8 cellular contexts compared by ENCODE assay signal in genomic region chr1:212030936-212031528, GRCh38. TPM values are rescaled to one million over a fixed set of nuclear protein-coding genes. Genes with fewer than 3 reads are reported as not detected.
DNase-seq lines count a peak whose midpoint lies in the region; ATAC-seq and TF ChIP-seq lines count a peak whose summit lies in the region.

No MANE protein-coding gene starts in this region.

- H3K4me1 ChIP-seq in DOHH2 (ENCODE audit: control insufficient read depth, low read length) = peaks cover 38% of the 10 kb centered on the region

- DNase-seq in M059J (ENCODE audit: low read depth) = peak; percentile 75
- peak; percentile 66 for DNase-seq in astrocyte of the cerebellum (ENCODE audit: low read depth)
- no peak for DNase-seq in stimulated activated CD4-positive, alpha-beta T cell treated with anti-CD3 and anti-CD28 coated beads, Interleukin-2, amount 100 ng/mL, for 48 hours
- DNase-seq in 8988T = no peak
- DNase-seq in NCI-H526 (lab: John Stamatoyannopoulos, UW) = no peak

- in situ Hi-C loops in astrocyte of the cerebellum (cut with HindIII; ENCODE audit: low sequenced_read_pairs) = no loop called here

- no peak overlapping the region for H2AFZ ChIP-seq in neural cell (ENCODE audit: low read depth, low read length)

- no peaks in the 10 kb centered on the region for H3K9me2 ChIP-seq in DOHH2 (replicated peaks; ENCODE audit: control insufficient read depth, low read length)
- H3K9me2 ChIP-seq in neural cell (ENCODE audit: insufficient read depth, low read length) = no peaks in the 10 kb centered on the region

- no peaks in the 10 kb centered on the region for H3K27me3 ChIP-seq in DOHH2 (ENCODE audit: control insufficient read depth, low read length)
- H3K27me3 ChIP-seq in neural cell (ENCODE audit: insufficient read depth, low read depth, low read length) = no peaks in the 10 kb centered on the region

- no peak overlapping the region for H3K4me3 ChIP-seq in DOHH2 (ENCODE audit: low read length)
- no peak overlapping the region for H3K4me3 ChIP-seq in astrocyte of the cerebellum (ENCODE audit: low read depth, low read length)
- H3K4me3 ChIP-seq in neural cell (ENCODE audit: low read length) = peak overlapping the region; percentile 37

- ATAC-seq in HG03520 (IDR thresholded peaks at IDR 0.05; ENCODE audit: unreplicated experiment) = no peak

- H3K27ac ChIP-seq in DOHH2 (ENCODE audit: low read depth, low read length) = no peak overlapping the region
- no peak overlapping the region for H3K27ac ChIP-seq in neural cell (ENCODE audit: low read length)

- TF ChIP-seq EP300 in neural cell (conservative IDR thresholded peaks at IDR 0.05; ENCODE audit: poor library complexity, severe bottlenecking) = no peak

- no peak for TF ChIP-seq RAD21 in neural cell (conservative IDR thresholded peaks at IDR 0.05)

- peaks cover 23% of the 10 kb centered on the region for H4K20me1 ChIP-seq in DOHH2 (ENCODE audit: control insufficient read depth, insufficient read depth, low read depth, low read length)
- no peaks in the 10 kb centered on the region for H4K20me1 ChIP-seq in neural cell (ENCODE audit: insufficient read depth)

- H3K79me2 ChIP-seq in DOHH2 (ENCODE audit: control insufficient read depth, low read length) = peaks cover 93% of the 10 kb centered on the region
- H3K79me2 ChIP-seq in neural cell (replicated peaks; ENCODE audit: insufficient read depth, low read length) = peaks cover 61% of the 10 kb centered on the region

- TF ChIP-seq CTCF in DOHH2 (IDR thresholded peaks at IDR 0.05; ENCODE audit: low read depth, low read length, poor library complexity, severe bottlenecking) (no peak), astrocyte of the cerebellum (IDR thresholded peaks at IDR 0.05; ENCODE audit: low read depth, low read length, missing control alignments) (no peak), neural cell (IDR thresholded peaks at IDR 0.05; ENCODE audit: poor library complexity, severe bottlenecking) (no peak)

- no peaks in the 10 kb centered on the region for H3F3A ChIP-seq in DOHH2 (ENCODE audit: control insufficient read depth, insufficient read depth)
- H3F3A ChIP-seq in neural cell (ENCODE audit: insufficient read depth, low read length, poor library complexity, severe bottlenecking) = peaks cover 7% of the 10 kb centered on the region

- H3K36me3 ChIP-seq in DOHH2 (ENCODE audit: control insufficient read depth, low read length) = peaks cover 56% of the 10 kb centered on the region
- H3K36me3 ChIP-seq in neural cell (ENCODE audit: insufficient read depth, low read length) = no peaks in the 10 kb centered on the region

- H3K9me3 ChIP-seq in DOHH2 (ENCODE audit: control insufficient read depth, insufficient read depth, low read length) (peaks cover 4% of the 10 kb centered on the region; the same call in 1 of the 2 replicates), neural cell (ENCODE audit: low read length) (no peaks in the 10 kb centered on the region)

- H3K4me2 ChIP-seq in DOHH2 (ENCODE audit: low read length) = peak overlapping the region; percentile 32
- no peak overlapping the region for H3K4me2 ChIP-seq in neural cell (ENCODE audit: low read length)

- H3K9ac ChIP-seq in neural cell (ENCODE audit: low read length) = no peak overlapping the region

TF ChIP-seq in neural cell, 6 proteins besides CTCF, POLR2A, EP300 and RAD21:
- no peak for TF ChIP-seq SMC3 (conservative IDR thresholded peaks at IDR 0.05; ENCODE audit: poor library complexity)
- no peak for TF ChIP-seq MXI1 (conservative IDR thresholded peaks at IDR 0.05; ENCODE audit: poor library complexity, severe bottlenecking)
- no peak for TF ChIP-seq TAF1 (IDR thresholded peaks at IDR 0.05; ENCODE audit: low read depth)
- TF ChIP-seq POLR2AphosphoS5 (IDR thresholded peaks at IDR 0.05) = no peak
- no peak for TF ChIP-seq REST (IDR thresholded peaks at IDR 0.05; ENCODE audit: borderline replicate concordance)
- TF ChIP-seq EZH2 (IDR thresholded peaks at IDR 0.05; ENCODE audit: borderline replicate concordance, insufficient read depth, low read length, poor library complexity, severe bottlenecking) = no peak

RNA-seq across cellular contexts. Expression of gene INTS7, which starts 4.3 kb away (rescaled TPM):
- total RNA-seq in M059J (2014; rRNA removed; shearing (Covaris generic)) = 26.4 and 36.5 TPM in 2 replicates
- polyA plus RNA-seq in neural cell = 14.8 and 23.6 TPM in 2 replicates
- polyA minus RNA-seq in neural cell = 43.1 and 43.6 TPM in 2 replicates

RNA-seq across cellular contexts. Expression of gene DTL, which starts 4.5 kb away (rescaled TPM):
- total RNA-seq in M059J (2014; rRNA removed; shearing (Covaris generic)) = 57.9 and 65.8 TPM in 2 replicates
- polyA plus RNA-seq in neural cell = 0.76 and 1.1 TPM in 2 replicates
- 1.5 TPM in 2 replicates for polyA minus RNA-seq in neural cell

Comparison
In these comparisons a context has a peak if more than half of its experiments do, and no peak if none do; other contexts are left out.
1. DNase-seq: peak in M059J (single experiment) and astrocyte of the cerebellum (single experiment); none in stimulated activated CD4-positive, alpha-beta T cell treated with anti-CD3 and anti-CD28 coated beads, Interleukin-2, amount 100 ng/mL, for 48 hours (0 of 2), 8988T (single experiment) and NCI-H526 (0 of 2).